8 cellular contexts compared by ENCODE assay signal in the genomic region with DNA sequence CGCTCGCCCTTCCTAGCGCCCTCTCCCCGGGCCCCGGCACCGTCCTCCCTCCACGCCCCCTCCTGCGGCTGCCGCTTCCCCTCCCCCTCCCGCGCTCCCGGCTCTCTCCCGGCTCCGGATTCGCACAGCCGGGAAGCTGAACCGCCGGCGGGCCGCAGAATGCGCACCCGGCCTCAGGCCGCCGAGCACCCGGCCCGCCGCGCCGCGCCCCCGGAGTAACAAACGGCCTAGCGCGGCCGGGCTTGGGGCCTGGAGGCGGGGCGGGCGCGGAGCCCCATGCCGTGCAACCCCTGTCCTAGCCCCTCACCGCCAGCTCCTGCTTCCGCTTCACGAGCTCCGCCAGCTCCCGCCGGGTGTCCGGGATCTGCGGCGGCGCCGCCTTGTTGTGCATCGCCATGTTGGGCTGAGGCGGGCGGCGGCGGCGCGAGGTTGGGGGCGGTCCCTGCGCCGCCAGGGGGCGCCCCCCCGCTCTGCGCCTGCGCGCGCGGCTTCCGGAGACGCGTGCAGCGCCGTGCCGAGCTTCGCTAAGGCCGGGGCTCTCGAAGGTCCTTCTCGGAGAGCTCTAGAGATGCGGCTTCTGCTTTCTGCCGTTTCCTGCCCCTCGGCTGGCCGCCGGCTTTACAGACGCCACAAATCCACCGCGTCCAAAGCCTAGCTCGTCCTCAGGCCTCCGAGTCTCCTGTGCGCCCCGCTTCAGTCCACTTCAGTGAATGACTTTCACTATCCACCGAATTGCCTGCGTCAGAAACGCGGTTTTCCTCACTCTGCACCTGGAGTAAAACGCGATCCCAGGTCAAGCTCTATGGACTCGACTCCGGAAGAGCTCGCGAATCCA. TPM values are rescaled to one million over a fixed set of nuclear protein-coding genes. Genes with fewer than 3 reads are reported as not detected.
DNase-seq lines count a peak whose midpoint lies in the region; TF ChIP-seq lines count a peak whose summit lies in the region.

A gene (minus strand): TSS at position 417 of the 835 bp plus-strand sequence. CDS start 20 bp downstream, at position 397.

- peak within 1 kb of the TSS; percentile 90 for H3K4me2 ChIP-seq in OCI-LY7 (ENCODE audit: low read length)

- TF ChIP-seq CTCF in Calu3 (IDR thresholded peaks at IDR 0.05; ENCODE audit: unreplicated experiment) (peak; percentile 93), GM20000 (IDR thresholded peaks at IDR 0.05; ENCODE audit: extremely low read depth, missing control alignments) (peak; percentile 53), OCI-LY7 (conservative IDR thresholded peaks at IDR 0.05; ENCODE audit: low read length) (peak; percentile 83)

- BruUV-seq in Calu3 (replicated peaks; lab: Mats Ljungman, UMichigan) = no TSS peak
- no TSS peak for BruUV-seq in OCI-LY7 (replicated peaks; lab: Mats Ljungman, UMichigan)

- H3K36me3 Mint-ChIP-seq in Calu3 (ENCODE audit: insufficient read depth, unreplicated experiment) = peaks cover 40% of the 10 kb centered on the region

- no peaks in the 10 kb centered on the region for H3K9me2 ChIP-seq in OCI-LY7 (ENCODE audit: insufficient read depth, low read length)

- no peaks in the 10 kb centered on the region for H3K9me3 Mint-ChIP-seq in Calu3 (ENCODE audit: low read depth, unreplicated experiment)

- peaks cover 22% of the 10 kb centered on the region for H3K4me1 Mint-ChIP-seq in Calu3 (ENCODE audit: low read depth, unreplicated experiment)

- POLR2A ChIA-PET in OCI-LY7 (lab: Charles Lee) = interaction anchor here (0.6 to 1.5 kb wide), 12 partner anchors 10 to 1373 kb away, joined by 3 to 8 read pairs (median 4); a partner anchor contains a TSS

- H3K9me3 ChIP-seq in OCI-LY7 (ENCODE audit: low read length) (no peaks in the 10 kb centered on the region), mucosa of stomach (ENCODE audit: control insufficient read depth, low read length) (no peaks in the 10 kb centered on the region)

- peak; percentile 87 for TF ChIP-seq POLR2A in erythroblast (IDR thresholded peaks at IDR 0.05; ENCODE audit: low read length)

- H3K27ac Mint-ChIP-seq in Calu3 (ENCODE audit: unreplicated experiment) = peak within 1 kb of the TSS; percentile 66

- peak within 1 kb of the TSS; percentile 64 for H3K9ac ChIP-seq in mucosa of stomach (ENCODE audit: low read length)

- DNase-seq in Calu3 = peak; percentile 89
- DNase-seq in GM20000 (ENCODE audit: low spot score) = peak; percentile 97
- peak; percentile 84 for DNase-seq in HT-29 (ENCODE audit: low spot score)
- peak; percentile 92 for DNase-seq in OCI-LY7 (ENCODE audit: low spot score)
- DNase-seq in activated T-cell treated with anti-CD3 and anti-CD28 coated beads for 48 hours (ENCODE audit: low read depth) = peak; percentile 83
- peak; percentile 87 to 93 for DNase-seq in erythroblast (lab: John Stamatoyannopoulos, UW)
- peak; percentile 65 to 68 for DNase-seq in stimulated activated CD8-positive, alpha-beta memory T cell treated with anti-CD3 and anti-CD28 coated beads, Interleukin-7, amount 100 ng/mL, for 1 hour (ENCODE audit: low read depth in 2 of 2)

- peaks cover 25% of the 10 kb centered on the region for H3K36me3 ChIP-seq in OCI-LY7 (ENCODE audit: insufficient read depth, low read length)
- H3K36me3 ChIP-seq in mucosa of stomach (ENCODE audit: control insufficient read depth, insufficient read depth, low read length) = no peaks in the 10 kb centered on the region

- peak within 1 kb of the TSS; percentile 47 for H3K27ac ChIP-seq in OCI-LY7 (ENCODE audit: low read depth, low read length, poor library complexity, severe bottlenecking)

- no peaks in the 10 kb centered on the region for H3K27me3 Mint-ChIP-seq in Calu3 (ENCODE audit: unreplicated experiment)

- peak within 1 kb of the TSS; percentile 71 for H3K4me3 Mint-ChIP-seq in Calu3 (ENCODE audit: low read depth, unreplicated experiment)

- H3K4me1 ChIP-seq in OCI-LY7 (ENCODE audit: insufficient read depth, low read length, poor library complexity, severe bottlenecking) = peaks cover 16% of the 10 kb centered on the region
- H3K4me1 ChIP-seq in mucosa of stomach (ENCODE audit: control insufficient read depth, insufficient read depth, low read length) = peaks cover 9% of the 10 kb centered on the region

- H2AFZ ChIP-seq in OCI-LY7 (ENCODE audit: low read length) = peak within 1 kb of the TSS; percentile 88

- H4K20me1 ChIP-seq in OCI-LY7 (ENCODE audit: insufficient read depth, low read length) = peaks cover 10% of the 10 kb centered on the region; the same call in 1 of the 2 replicates

- peaks cover 13% of the 10 kb centered on the region; the same call in 1 of the 2 replicates for H3K79me2 ChIP-seq in OCI-LY7 (ENCODE audit: insufficient read depth, low read depth, low read length)

- H3K27me3 ChIP-seq in mucosa of stomach (ENCODE audit: control insufficient read depth, insufficient read depth, low read length) = no peaks in the 10 kb centered on the region

- intact Hi-C loops in Calu3 (cut with micrococcal nuclease; ENCODE audit: unreplicated experiment) (no loop called here), OCI-LY7 (cut with micrococcal nuclease; ENCODE audit: unreplicated experiment) (loop anchor here (2.0 to 5.0 kb wide), 2 partner anchors 40 to 178 kb away; a partner anchor contains a TSS)

- CTCF ChIA-PET in Calu3 (lab: Charles Lee) (interaction anchor here (0.6 to 1.5 kb wide), 11 partner anchors 9 to 176 kb away, joined by 3 to 11 read pairs (median 4); a partner anchor contains a TSS), OCI-LY7 (lab: Charles Lee; ENCODE audit: unreplicated experiment) (interaction anchor here (0.7 to 1.3 kb wide), 5 partner anchors 13 to 176 kb away, joined by 3 to 7 read pairs (median 4); a partner anchor contains a TSS)

- peak within 1 kb of the TSS; percentile 82 for H3K4me3 ChIP-seq in OCI-LY7 (ENCODE audit: low read depth, low read length, poor library complexity, severe bottlenecking)
- peak within 1 kb of the TSS; percentile 67 for H3K4me3 ChIP-seq in mucosa of stomach (ENCODE audit: low read length)

RNA-seq across cellular contexts. Expression of the gene that starts here (rescaled TPM):
- total RNA-seq in Calu3 (2022) = 60.1 and 70.8 TPM in 2 replicates
- 23.5 and 52.8 TPM in 2 replicates for total RNA-seq in HT-29 (2014; rRNA removed; shearing (Covaris generic))
- total RNA-seq in OCI-LY7 (2014; rRNA removed; shearing (Covaris generic)) = 74.3 and 121 TPM in 2 replicates
- total RNA-seq in OCI-LY7 (2022) = 69.8 and 73.8 TPM in 2 replicates

Comparison
In these comparisons a context has a peak if more than half of its experiments do, and no peak if none do; other contexts are left out.
1. Peak in every context shown above with its lines: DNase-seq, H3K4me3 ChIP-seq and H3K27ac ChIP-seq.